In the genomic region with DNA sequence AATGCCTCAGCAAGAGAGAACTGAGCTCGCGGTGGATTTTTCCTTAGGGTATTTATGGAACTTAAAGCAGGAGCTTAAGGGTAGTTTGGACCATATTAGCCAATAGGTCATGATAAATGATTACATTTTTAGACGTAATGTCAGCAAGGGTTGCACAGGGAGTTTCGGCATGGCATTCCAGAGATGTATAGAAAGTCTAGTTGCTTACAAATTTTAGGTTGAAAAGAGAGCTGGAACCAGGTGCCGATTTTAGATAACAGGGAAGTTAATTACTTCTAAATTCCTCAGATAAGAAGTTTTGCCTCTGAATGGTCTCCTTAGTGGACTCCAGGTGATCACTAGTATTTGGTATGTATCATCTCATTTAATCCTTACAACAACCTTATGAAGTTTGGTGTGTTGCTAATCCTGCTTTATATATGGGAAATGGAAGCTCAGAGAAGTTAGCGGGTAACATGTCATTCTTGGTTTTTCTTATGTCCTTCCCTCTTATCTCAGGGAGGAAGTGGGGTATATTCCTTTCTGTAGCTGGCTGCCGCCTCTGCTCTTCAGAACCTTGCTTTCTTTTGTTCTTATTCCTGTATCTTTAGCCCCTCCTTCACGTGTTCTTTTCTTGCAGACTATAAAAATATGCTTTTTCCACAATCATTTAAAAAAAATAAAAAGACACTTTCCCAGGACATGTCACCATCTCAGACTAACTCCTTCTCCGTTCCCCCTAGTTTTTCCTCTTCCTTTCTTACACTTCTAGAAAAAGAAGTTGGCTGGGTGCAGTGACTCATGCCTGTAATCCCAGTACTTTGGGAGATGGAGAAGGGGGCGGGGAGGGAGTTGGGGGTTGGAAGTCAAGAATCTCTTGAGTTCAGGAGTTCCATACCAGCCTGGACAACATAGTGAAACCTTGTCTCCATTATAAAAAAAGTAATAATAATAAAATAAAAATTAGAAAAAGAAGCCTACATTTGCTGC, we compare ENCODE assay signal across 9 cellular contexts. TPM values are rescaled to one million over a fixed set of nuclear protein-coding genes. Genes with fewer than 3 reads are reported as not detected.
DNase-seq lines count a peak whose midpoint lies in the region; ATAC-seq lines count a peak whose summit lies in the region.
"Had no signal": no experiment of that assay in that cellular context is flagged by ENCODE, and none has a peak within 500 bp of the region (broad histone marks: within the 10 kb centered on the region; RNA-seq: fewer than 3 reads in every experiment).

No MANE protein-coding gene starts in this region.

- H3K9me3 Mint-ChIP-seq in activated CD4-positive, alpha-beta T cell treated with anti-CD3 and anti-CD28 coated beads, Interleukin-2, amount 10 ng/mL, durations not matched to agents 24 days and 14 days, result peaks cover 14% of the 10 kb centered on the region
- H3K9me3 Mint-ChIP-seq in activated naive CD8-positive, alpha-beta T cell (ENCODE audit: low read depth), result no peaks in the 10 kb centered on the region

- peak overlapping the region; percentile 90 for H3K27ac Mint-ChIP-seq in activated CD4-positive, alpha-beta T cell treated with anti-CD3 and anti-CD28 coated beads, Interleukin-2, amount 10 ng/mL, durations not matched to agents 24 days and 14 days
- H3K27ac Mint-ChIP-seq in activated naive CD8-positive, alpha-beta T cell, result peak overlapping the region; percentile 91

- H3K36me3 ChIP-seq in thymus (ENCODE audit: control insufficient read depth, insufficient read depth), result no peaks in the 10 kb centered on the region

- H3K4me3 Mint-ChIP-seq in activated CD4-positive, alpha-beta T cell treated with anti-CD3 and anti-CD28 coated beads, Interleukin-2, amount 10 ng/mL, durations not matched to agents 24 days and 14 days, result peak overlapping the region; percentile 67
- H3K4me3 Mint-ChIP-seq in activated naive CD8-positive, alpha-beta T cell, result peak overlapping the region; percentile 60

- H3K27me3 ChIP-seq in right cardiac atrium (ENCODE audit: control insufficient read depth, insufficient read depth), result no peaks in the 10 kb centered on the region
- H3K27me3 ChIP-seq in thymus (ENCODE audit: control insufficient read depth, insufficient read depth), result no peaks in the 10 kb centered on the region

- H3K27ac ChIP-seq in right cardiac atrium (ENCODE audit: low read length) (no peak overlapping the region), thymus (ENCODE audit: low read depth) (peak overlapping the region; percentile 60)

- intact Hi-C loops in activated CD4-positive, alpha-beta T cell treated with anti-CD3 and anti-CD28 coated beads, Interleukin-2, amount 10 ng/mL, durations not matched to agents 24 days and 14 days (cut with micrococcal nuclease), result no loop called here
- intact Hi-C loops in right cardiac atrium (cut with DNase I), result no loop called here

- no peak overlapping the region for H3K4me3 ChIP-seq in right cardiac atrium (ENCODE audit: low read length)
- H3K4me3 ChIP-seq in thymus (ENCODE audit: low read length), result no peak overlapping the region

- H3K27me3 Mint-ChIP-seq in activated CD4-positive, alpha-beta T cell treated with anti-CD3 and anti-CD28 coated beads, Interleukin-2, amount 10 ng/mL, durations not matched to agents 24 days and 14 days, result no peaks in the 10 kb centered on the region
- no peaks in the 10 kb centered on the region for H3K27me3 Mint-ChIP-seq in activated naive CD8-positive, alpha-beta T cell

- H3K4me1 Mint-ChIP-seq in activated CD4-positive, alpha-beta T cell treated with anti-CD3 and anti-CD28 coated beads, Interleukin-2, amount 10 ng/mL, durations not matched to agents 24 days and 14 days, result peaks cover 58% of the 10 kb centered on the region
- H3K4me1 Mint-ChIP-seq in activated naive CD8-positive, alpha-beta T cell (ENCODE audit: low read depth), result peaks cover 75% of the 10 kb centered on the region

- H3K36me3 Mint-ChIP-seq in activated CD4-positive, alpha-beta T cell treated with anti-CD3 and anti-CD28 coated beads, Interleukin-2, amount 10 ng/mL, durations not matched to agents 24 days and 14 days (ENCODE audit: low read depth), result peaks cover 42% of the 10 kb centered on the region
- H3K36me3 Mint-ChIP-seq in activated naive CD8-positive, alpha-beta T cell, result peaks cover 18% of the 10 kb centered on the region

- WGBS in right cardiac atrium, result 55% methylated on average over 10 of the region's 10 CpGs
- 62% methylated on average over 10 of the region's 10 CpGs for WGBS in thymus

- H3K9me3 ChIP-seq in right cardiac atrium (ENCODE audit: control insufficient read depth, low read length), result no peaks in the 10 kb centered on the region
- H3K9me3 ChIP-seq in thymus (ENCODE audit: control insufficient read depth), result no peaks in the 10 kb centered on the region

- ATAC-seq in right cardiac atrium (peak; percentile 18 to 61), HG02870 (IDR thresholded peaks at IDR 0.05; ENCODE audit: unreplicated experiment) (no peak), HG03442 (IDR thresholded peaks at IDR 0.05; ENCODE audit: unreplicated experiment) (no peak)

- H3K4me1 ChIP-seq in right cardiac atrium (ENCODE audit: control insufficient read depth, insufficient read depth, low read length), result peaks cover 15% of the 10 kb centered on the region
- H3K4me1 ChIP-seq in thymus (ENCODE audit: control insufficient read depth, insufficient read depth, low read length), result peaks cover 16% of the 10 kb centered on the region

- no peak for DNase-seq in activated CD4-positive, alpha-beta T cell treated with anti-CD3 and anti-CD28 coated beads, Interleukin-2, amount 10 ng/mL, durations not matched to agents 24 days and 14 days
- DNase-seq in activated CD4-positive, alpha-beta T cell treated with anti-CD3 and anti-CD28 coated beads, Interleukin-2, amount 50 U/mL, for 1 hour, result no peak
- DNase-seq in right cardiac atrium, result no peak
- DNase-seq in NK-92 treated with Interleukin-12 subunit alpha and Interleukin-12 subunit beta, amount 100 ng/mL, for 24 hours (lab: John Stamatoyannopoulos, UW), result no peak
- DNase-seq: kidney glomerular epithelial cell had no signal

RNA-seq across cellular contexts. Expression of a gene that starts 25.7 kb away (rescaled TPM):
- total RNA-seq in activated CD4-positive, alpha-beta T cell treated with anti-CD3 and anti-CD28 coated beads, Interleukin-2, amount 10 ng/mL, durations not matched to agents 24 days and 14 days, result 154 and 160 TPM in 2 replicates
- total RNA-seq in right cardiac atrium, result 10 to 100 TPM; 37.8 to 57.9 (median 53.8) TPM
- polyA plus RNA-seq in right cardiac atrium, result 30.0 TPM
- polyA plus RNA-seq in thymus, result 144 TPM

Comparison
In these comparisons a context has a peak if more than half of its experiments do, and no peak if none do; other contexts are left out.
1. ATAC-seq: peak in right cardiac atrium (2 of 2); none in HG02870 (single experiment) and HG03442 (single experiment).